1 cellular context compared by ENCODE assay signal in the genomic region with DNA sequence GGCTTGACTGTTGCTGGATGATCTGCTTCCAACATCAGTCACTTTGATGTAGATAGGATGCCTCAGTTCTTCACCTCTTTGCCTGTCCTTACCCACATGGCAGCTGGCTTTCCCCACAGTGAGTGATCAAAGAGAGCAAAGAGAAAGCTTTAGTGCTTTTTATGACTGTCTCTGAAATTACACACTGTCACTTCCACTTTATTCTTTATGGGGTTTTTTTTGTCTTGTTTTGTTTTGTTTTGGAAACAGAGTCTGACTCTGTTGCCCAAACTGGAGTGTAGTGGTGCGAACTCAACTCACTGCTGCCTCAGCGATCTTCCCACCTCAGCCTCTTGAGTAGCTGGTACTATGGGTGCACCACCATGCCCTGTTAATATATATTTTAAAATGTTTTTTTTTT.
TF ChIP-seq lines count a peak whose summit lies in the region.

No MANE protein-coding gene starts in this region.

TF ChIP-seq in HepG2, 621 proteins besides CTCF, POLR2A, EP300 and RAD21:
- TF ChIP-seq RFX1 (IDR thresholded peaks at IDR 0.05) = no peak
- TF ChIP-seq, protein P1, sequence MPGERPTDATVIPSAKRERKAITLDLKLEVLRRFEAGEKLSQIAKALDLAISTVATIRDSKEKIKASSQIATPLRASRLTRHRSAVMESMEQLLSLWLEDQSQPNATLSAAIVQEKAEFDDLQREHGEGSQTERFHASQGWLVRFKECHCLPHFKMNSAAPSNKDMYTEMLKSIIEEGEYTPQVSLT (CRISPR knock-in tag; IDR thresholded peaks at IDR 0.05; ENCODE audit: borderline replicate concordance, low read depth) = no peak
- TF ChIP-seq, protein P2, sequence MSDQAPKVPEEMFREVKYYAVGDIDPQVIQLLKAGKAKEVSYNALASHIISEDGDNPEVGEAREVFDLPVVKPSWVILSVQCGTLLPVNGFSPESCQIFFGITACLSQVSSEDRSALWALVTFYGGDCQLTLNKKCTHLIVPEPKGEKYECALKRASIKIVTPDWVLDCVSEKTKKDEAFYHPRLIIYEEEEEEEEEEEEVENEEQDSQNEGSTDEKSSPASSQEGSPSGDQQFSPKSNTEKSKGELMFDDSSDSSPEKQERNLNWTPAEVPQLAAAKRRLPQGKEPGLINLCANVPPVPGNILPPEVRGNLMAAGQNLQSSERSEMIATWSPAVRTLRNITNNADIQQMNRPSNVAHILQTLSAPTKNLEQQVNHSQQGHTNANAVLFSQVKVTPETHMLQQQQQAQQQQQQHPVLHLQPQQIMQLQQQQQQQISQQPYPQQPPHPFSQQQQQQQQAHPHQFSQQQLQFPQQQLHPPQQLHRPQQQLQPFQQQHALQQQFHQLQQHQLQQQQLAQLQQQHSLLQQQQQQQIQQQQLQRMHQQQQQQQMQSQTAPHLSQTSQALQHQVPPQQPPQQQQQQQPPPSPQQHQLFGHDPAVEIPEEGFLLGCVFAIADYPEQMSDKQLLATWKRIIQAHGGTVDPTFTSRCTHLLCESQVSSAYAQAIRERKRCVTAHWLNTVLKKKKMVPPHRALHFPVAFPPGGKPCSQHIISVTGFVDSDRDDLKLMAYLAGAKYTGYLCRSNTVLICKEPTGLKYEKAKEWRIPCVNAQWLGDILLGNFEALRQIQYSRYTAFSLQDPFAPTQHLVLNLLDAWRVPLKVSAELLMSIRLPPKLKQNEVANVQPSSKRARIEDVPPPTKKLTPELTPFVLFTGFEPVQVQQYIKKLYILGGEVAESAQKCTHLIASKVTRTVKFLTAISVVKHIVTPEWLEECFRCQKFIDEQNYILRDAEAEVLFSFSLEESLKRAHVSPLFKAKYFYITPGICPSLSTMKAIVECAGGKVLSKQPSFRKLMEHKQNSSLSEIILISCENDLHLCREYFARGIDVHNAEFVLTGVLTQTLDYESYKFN (CRISPR knock-in tag; conservative IDR thresholded peaks at IDR 0.05) = no peak
- TF ChIP-seq, protein P3, sequence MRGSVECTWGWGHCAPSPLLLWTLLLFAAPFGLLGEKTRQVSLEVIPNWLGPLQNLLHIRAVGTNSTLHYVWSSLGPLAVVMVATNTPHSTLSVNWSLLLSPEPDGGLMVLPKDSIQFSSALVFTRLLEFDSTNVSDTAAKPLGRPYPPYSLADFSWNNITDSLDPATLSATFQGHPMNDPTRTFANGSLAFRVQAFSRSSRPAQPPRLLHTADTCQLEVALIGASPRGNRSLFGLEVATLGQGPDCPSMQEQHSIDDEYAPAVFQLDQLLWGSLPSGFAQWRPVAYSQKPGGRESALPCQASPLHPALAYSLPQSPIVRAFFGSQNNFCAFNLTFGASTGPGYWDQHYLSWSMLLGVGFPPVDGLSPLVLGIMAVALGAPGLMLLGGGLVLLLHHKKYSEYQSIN (CRISPR knock-in tag; IDR thresholded peaks at IDR 0.05; ENCODE audit: borderline replicate concordance) = no peak
- no peak for TF ChIP-seq MYNN (CRISPR knock-in tag; IDR thresholded peaks at IDR 0.05; ENCODE audit: low read depth)
- no peak for TF ChIP-seq ZNF709 (CRISPR knock-in tag; IDR thresholded peaks at IDR 0.05)
- no peak for TF ChIP-seq DPF2 (CRISPR knock-in tag; IDR thresholded peaks at IDR 0.05; ENCODE audit: borderline replicate concordance, low read depth)
- no peak for TF ChIP-seq RFX3 (CRISPR knock-in tag; IDR thresholded peaks at IDR 0.05)
- TF ChIP-seq ZNF850 (CRISPR knock-in tag; conservative IDR thresholded peaks at IDR 0.05) = no peak
- TF ChIP-seq, protein P4, sequence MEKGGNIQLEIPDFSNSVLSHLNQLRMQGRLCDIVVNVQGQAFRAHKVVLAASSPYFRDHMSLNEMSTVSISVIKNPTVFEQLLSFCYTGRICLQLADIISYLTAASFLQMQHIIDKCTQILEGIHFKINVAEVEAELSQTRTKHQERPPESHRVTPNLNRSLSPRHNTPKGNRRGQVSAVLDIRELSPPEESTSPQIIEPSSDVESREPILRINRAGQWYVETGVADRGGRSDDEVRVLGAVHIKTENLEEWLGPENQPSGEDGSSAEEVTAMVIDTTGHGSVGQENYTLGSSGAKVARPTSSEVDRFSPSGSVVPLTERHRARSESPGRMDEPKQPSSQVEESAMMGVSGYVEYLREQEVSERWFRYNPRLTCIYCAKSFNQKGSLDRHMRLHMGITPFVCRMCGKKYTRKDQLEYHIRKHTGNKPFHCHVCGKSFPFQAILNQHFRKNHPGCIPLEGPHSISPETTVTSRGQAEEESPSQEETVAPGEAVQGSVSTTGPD (CRISPR knock-in tag; IDR thresholded peaks at IDR 0.05) = no peak
- no peak for TF ChIP-seq NFKBIZ (CRISPR knock-in tag; IDR thresholded peaks at IDR 0.05)
- TF ChIP-seq SMARCC2 (IDR thresholded peaks at IDR 0.05) = no peak
- TF ChIP-seq STAT5B (CRISPR knock-in tag; IDR thresholded peaks at IDR 0.05) = no peak
- TF ChIP-seq ZNF678 (CRISPR knock-in tag; IDR thresholded peaks at IDR 0.05) = no peak
